12 cellular contexts compared by ENCODE assay signal in genomic region chr9:129182122-129182521, GRCh38.
"Had no signal": no experiment of that assay in that cellular context is flagged by ENCODE, and none has a peak within 500 bp of the region (broad histone marks: within the 10 kb centered on the region; RNA-seq: fewer than 3 reads in every experiment).

No MANE protein-coding gene starts in this region.

- H3K9me3 ChIP-seq: lower lobe of right lung had no signal

- H3K4me1 ChIP-seq: parathyroid adenoma had no signal

- H3K4me3 ChIP-seq: lower lobe of right lung had no signal

- H3K27ac ChIP-seq: epithelial cell of prostate, lower lobe of right lung, parathyroid adenoma had no signal

- ATAC-seq: activated T-cell treated with anti-CD3 and anti-CD28 coated beads, Interleukin-2, amount 50 U/mL, for 72 hours; lower lobe of right lung; stimulated activated effector memory CD8-positive, alpha-beta T cell treated with anti-CD3 and anti-CD28 coated beads, Interleukin-12 subunit alpha, Interleukin-12 subunit beta, amount 100 ng/mL, for 72 hours had no signal

- H3K9ac ChIP-seq: parathyroid adenoma had no signal

- H3K36me3 Mint-ChIP-seq: activated naive CD8-positive, alpha-beta T cell treated with anti-CD3 and anti-CD28 coated beads for 36 hours; stimulated activated effector memory CD8-positive, alpha-beta T cell treated with anti-CD3 and anti-CD28 coated beads, Interleukin-12 subunit alpha, Interleukin-12 subunit beta, amount 100 ng/mL, for 72 hours had no signal

- DNase-seq: activated B cell treated with CpG ODN at 0.5 μM for 24 hours; activated CD8-positive, alpha-beta memory T cell treated with anti-CD3 and anti-CD28 coated beads, Interleukin-2, amount 50 U/mL, for 48 hours; activated gamma-delta T cell; activated naive CD8-positive, alpha-beta T cell treated with anti-CD3 and anti-CD28 coated beads for 36 hours; effector memory CD4-positive, alpha-beta T cell; head of caudate nucleus; lower lobe of right lung; T-helper 2 cell had no signal

- H3K9me3 Mint-ChIP-seq: activated B cell treated with CpG ODN at 0.5 μM for 24 hours; activated naive CD8-positive, alpha-beta T cell treated with anti-CD3 and anti-CD28 coated beads for 36 hours; activated T-cell treated with anti-CD3 and anti-CD28 coated beads, Interleukin-2, amount 50 U/mL, for 72 hours; stimulated activated effector memory CD8-positive, alpha-beta T cell treated with anti-CD3 and anti-CD28 coated beads, Interleukin-12 subunit alpha, Interleukin-12 subunit beta, amount 100 ng/mL, for 72 hours had no signal

- H3K36me3 ChIP-seq: lower lobe of right lung had no signal

- H2AFZ ChIP-seq: parathyroid adenoma had no signal

- H3K27me3 Mint-ChIP-seq: activated naive CD8-positive, alpha-beta T cell treated with anti-CD3 and anti-CD28 coated beads for 36 hours had no signal

- H3K4me3 Mint-ChIP-seq: activated B cell treated with CpG ODN at 0.5 μM for 24 hours; activated naive CD8-positive, alpha-beta T cell treated with anti-CD3 and anti-CD28 coated beads for 36 hours; activated T-cell treated with anti-CD3 and anti-CD28 coated beads, Interleukin-2, amount 50 U/mL, for 72 hours; stimulated activated effector memory CD8-positive, alpha-beta T cell treated with anti-CD3 and anti-CD28 coated beads, Interleukin-12 subunit alpha, Interleukin-12 subunit beta, amount 100 ng/mL, for 72 hours had no signal

- H3K4me1 Mint-ChIP-seq: activated naive CD8-positive, alpha-beta T cell treated with anti-CD3 and anti-CD28 coated beads for 36 hours had no signal

- H3K79me2 ChIP-seq: parathyroid adenoma had no signal

- H3K27ac Mint-ChIP-seq: activated B cell treated with CpG ODN at 0.5 μM for 24 hours; activated naive CD8-positive, alpha-beta T cell treated with anti-CD3 and anti-CD28 coated beads for 36 hours; activated T-cell treated with anti-CD3 and anti-CD28 coated beads, Interleukin-2, amount 50 U/mL, for 72 hours; stimulated activated effector memory CD8-positive, alpha-beta T cell treated with anti-CD3 and anti-CD28 coated beads, Interleukin-12 subunit alpha, Interleukin-12 subunit beta, amount 100 ng/mL, for 72 hours had no signal
